In genomic region chr16:53509906-53510703, GRCh38 we compare ENCODE assay signal across 8 cellular contexts. TPM values are rescaled to one million over a fixed set of nuclear protein-coding genes. Genes with fewer than 3 reads are reported as not detected.
DNase-seq lines count a peak whose midpoint lies in the region; ATAC-seq, FAIRE-seq and TF ChIP-seq lines count a peak whose summit lies in the region.

No MANE protein-coding gene starts in this region.

- H3K27me3 Mint-ChIP-seq in activated CD4-positive, alpha-beta memory T cell treated with anti-CD3 and anti-CD28 coated beads, Interleukin-2, amount 10 ng/mL, durations not matched to agents 7 days and 5 days, result no peaks in the 10 kb centered on the region

- no peaks in the 10 kb centered on the region for H3K9me1 ChIP-seq in endothelial cell of umbilical vein (replicated peaks; ENCODE audit: control insufficient read depth, extremely low read depth, insufficient read depth, low read length)

- dilution Hi-C loops in endothelial cell of umbilical vein (cut with MboI; ENCODE audit: extremely low pct_ligation_motif_present, low sequenced_read_pairs), result no loop called here

- H3K27ac ChIP-seq in endothelial cell of umbilical vein (ENCODE audit: insufficient read depth, low read depth, low read length) (peak overlapping the region; percentile 87), substantia nigra (ENCODE audit: low read depth, low read length, poor library complexity, severe bottlenecking) (no peak overlapping the region)

- peak overlapping the region in 1 of 3 experiments; percentile 16 for H3K4me3 ChIP-seq in endothelial cell of umbilical vein (replicated peaks in 1 of 3; ENCODE audit: insufficient read depth in 1 of 3, low read depth in 1 of 3, low read length in 3 of 3)

- H3K9ac ChIP-seq in endothelial cell of umbilical vein (replicated peaks; ENCODE audit: extremely low read depth, insufficient read depth, low read length), result peak overlapping the region; percentile 78

- peak; percentile 87 to 89 for TF ChIP-seq CTCF in endothelial cell of umbilical vein (IDR thresholded peaks at IDR 0.05; ENCODE audit: extremely low read depth in 1 of 2, insufficient read depth in 1 of 2, low read depth in 1 of 2, low read length in 2 of 2)

- peak; percentile 89 for FAIRE-seq in endothelial cell of umbilical vein (lab: Jason Lieb, UNC)

- POLR2A ChIA-PET in activated CD4-positive, alpha-beta memory T cell treated with anti-CD3 and anti-CD28 coated beads, Interleukin-2, amount 10 ng/mL, durations not matched to agents 7 days and 5 days (lab: Charles Lee), result no interaction called here
- POLR2A ChIA-PET in endothelial cell of umbilical vein (lab: Charles Lee), result no interaction called here

- no peak for TF ChIP-seq POLR2A in endothelial cell of umbilical vein (IDR thresholded peaks at IDR 0.05; ENCODE audit: low read depth, low read length)

- no peak for ATAC-seq in HG03135 (IDR thresholded peaks at IDR 0.05; ENCODE audit: unreplicated experiment)

- no peaks in the 10 kb centered on the region for H3K79me2 ChIP-seq in endothelial cell of umbilical vein (ENCODE audit: control insufficient read depth, insufficient read depth, low read length)

- H3K36me3 ChIP-seq in endothelial cell of umbilical vein (ENCODE audit: control insufficient read depth in 2 of 2, extremely low read depth in 1 of 2, insufficient read depth in 2 of 2, low read length in 2 of 2), result no peaks in the 10 kb centered on the region

- no peaks in the 10 kb centered on the region for H4K20me1 ChIP-seq in endothelial cell of umbilical vein (replicated peaks; ENCODE audit: control insufficient read depth, extremely low read depth, insufficient read depth, low read length)

- H3K27me3 ChIP-seq in endothelial cell of umbilical vein (ENCODE audit: control insufficient read depth in 2 of 2, insufficient read depth in 2 of 2, low read length in 2 of 2), result no peaks in the 10 kb centered on the region

- H2AFZ ChIP-seq in endothelial cell of umbilical vein (ENCODE audit: low read depth, low read length), result peak overlapping the region; percentile 73

- CTCF ChIA-PET in activated CD4-positive, alpha-beta memory T cell treated with anti-CD3 and anti-CD28 coated beads, Interleukin-2, amount 10 ng/mL, durations not matched to agents 7 days and 5 days (lab: Charles Lee), result interaction anchor here (0.8 to 1.9 kb wide), 10 partner anchors 8 to 455 kb away, joined by 3 to 8 read pairs (median 3); partner anchors contain the start of gene CHD9
- CTCF ChIA-PET in endothelial cell of umbilical vein (lab: Charles Lee), result interaction anchor here (0.6 to 2.1 kb wide), 31 partner anchors 8 to 1469 kb away, joined by 3 to 18 read pairs (median 5); partner anchors contain the start of gene CHD9NB

- peak overlapping the region; percentile 19 for H3K27ac Mint-ChIP-seq in activated CD4-positive, alpha-beta memory T cell treated with anti-CD3 and anti-CD28 coated beads, Interleukin-2, amount 10 ng/mL, durations not matched to agents 7 days and 5 days

- H3K9me3 Mint-ChIP-seq in activated CD4-positive, alpha-beta memory T cell treated with anti-CD3 and anti-CD28 coated beads, Interleukin-2, amount 10 ng/mL, durations not matched to agents 7 days and 5 days, result peaks cover 9% of the 10 kb centered on the region

- no peaks in the 10 kb centered on the region for H3K9me3 ChIP-seq in endothelial cell of umbilical vein (replicated peaks; ENCODE audit: control insufficient read depth, insufficient read depth, low read length)

- DNase-seq in DMS153 (lab: John Stamatoyannopoulos, UW), result peak; percentile 2
- peak; percentile 50 for DNase-seq in H4 (ENCODE audit: low spot score)
- DNase-seq in NCI-H2227 (lab: John Stamatoyannopoulos, UW; ENCODE audit: unreplicated experiment), result peak; percentile 48
- peak; percentile 56 for DNase-seq in activated CD4-positive, alpha-beta memory T cell treated with anti-CD3 and anti-CD28 coated beads, Interleukin-2, amount 10 ng/mL, durations not matched to agents 7 days and 5 days
- DNase-seq in endothelial cell of umbilical vein (ENCODE audit: low read depth, low spot score), result peak; percentile 85
- DNase-seq in midbrain (lab: John Stamatoyannopoulos, UW), result peak; percentile 79
- DNase-seq in substantia nigra (lab: John Stamatoyannopoulos, UW), result peak in 41 of 49 donors; percentile 3 to 66 (median 45)

- peak overlapping the region; percentile 41 for H3K4me2 ChIP-seq in endothelial cell of umbilical vein (ENCODE audit: insufficient read depth, low read length)

- H3K36me3 Mint-ChIP-seq in activated CD4-positive, alpha-beta memory T cell treated with anti-CD3 and anti-CD28 coated beads, Interleukin-2, amount 10 ng/mL, durations not matched to agents 7 days and 5 days (ENCODE audit: low read depth), result peaks cover 22% of the 10 kb centered on the region

- H3K4me1 Mint-ChIP-seq in activated CD4-positive, alpha-beta memory T cell treated with anti-CD3 and anti-CD28 coated beads, Interleukin-2, amount 10 ng/mL, durations not matched to agents 7 days and 5 days, result peaks cover 41% of the 10 kb centered on the region

- no peak overlapping the region for H3K4me3 Mint-ChIP-seq in activated CD4-positive, alpha-beta memory T cell treated with anti-CD3 and anti-CD28 coated beads, Interleukin-2, amount 10 ng/mL, durations not matched to agents 7 days and 5 days

- BruUV-seq in endothelial cell of umbilical vein (replicated peaks; lab: Mats Ljungman, UMichigan), result TSS peak; percentile 49

- intact Hi-C loops in endothelial cell of umbilical vein (cut with micrococcal nuclease), result loop anchor here (1.0 to 10.0 kb wide), 6 partner anchors 8 to 455 kb away; partner anchors contain the start of genes CHD9 and CHD9NB

- peaks cover 17% of the 10 kb centered on the region for H3K4me1 ChIP-seq in endothelial cell of umbilical vein (ENCODE audit: control insufficient read depth, extremely low read depth, insufficient read depth, low read length)

TF ChIP-seq in endothelial cell of umbilical vein, 7 proteins besides CTCF, POLR2A, EP300 and RAD21:
- no peak for TF ChIP-seq JUN (IDR thresholded peaks at IDR 0.05; ENCODE audit: borderline replicate concordance, insufficient read depth, insufficient read length, low read depth)
- no peak for TF ChIP-seq FOS (IDR thresholded peaks at IDR 0.05; ENCODE audit: borderline replicate concordance, insufficient read depth, low read length)
- TF ChIP-seq MYC (IDR thresholded peaks at IDR 0.05; ENCODE audit: low read depth, low read length), result no peak
- TF ChIP-seq, protein P1, sequence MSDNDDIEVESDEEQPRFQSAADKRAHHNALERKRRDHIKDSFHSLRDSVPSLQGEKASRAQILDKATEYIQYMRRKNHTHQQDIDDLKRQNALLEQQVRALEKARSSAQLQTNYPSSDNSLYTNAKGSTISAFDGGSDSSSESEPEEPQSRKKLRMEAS (IDR thresholded peaks at IDR 0.05; ENCODE audit: insufficient read depth, insufficient read length), result no peak
- TF ChIP-seq POLR2AphosphoS5 (IDR thresholded peaks at IDR 0.05; ENCODE audit: insufficient read depth, low read depth, low read length), result no peak

RNA-seq across cellular contexts. Expression of gene AKTIP, which starts 7.1 kb away (rescaled TPM):
- 13.7 and 17.1 TPM in 2 replicates for total RNA-seq in H4 (2014; rRNA removed; shearing (Covaris generic))
- total RNA-seq in activated CD4-positive, alpha-beta memory T cell treated with anti-CD3 and anti-CD28 coated beads, Interleukin-2, amount 10 ng/mL, durations not matched to agents 7 days and 5 days, result 10 to 100 TPM; 53.3 to 57.0 TPM
- total RNA-seq in endothelial cell of umbilical vein, result 29.1 and 32.7 TPM in 2 replicates
- polyA plus RNA-seq in endothelial cell of umbilical vein, result 22.2 and 25.1 TPM in 2 replicates
- polyA plus RNA-seq in endothelial cell of umbilical vein (2011; cell fraction: cytosol; rRNA removed), result 28.2 TPM in 2 replicates
- 48.9 and 50.9 TPM in 2 replicates for polyA plus RNA-seq in endothelial cell of umbilical vein (2011; cell fraction: nucleus; rRNA removed)
- 32.0 and 40.1 TPM in 2 replicates for polyA plus RNA-seq in endothelial cell of umbilical vein (2012)
- polyA minus RNA-seq in endothelial cell of umbilical vein, result 31.6 and 34.5 TPM in 2 replicates
- 10.1 TPM for polyA minus RNA-seq in endothelial cell of umbilical vein (2011; cell fraction: cytosol; rRNA and poly(A)+ RNA removed)
- 16.4 and 22.7 TPM in 2 replicates for polyA minus RNA-seq in endothelial cell of umbilical vein (2011; cell fraction: nucleus; rRNA and poly(A)+ RNA removed)

Comparison
In these comparisons a context has a peak if more than half of its experiments do, and no peak if none do; other contexts are left out.
1. DNase-seq: peak in every context shown above with its lines; median percentile 85 in endothelial cell of umbilical vein; 79 in midbrain; 56 in activated CD4-positive, alpha-beta memory T cell treated with anti-CD3 and anti-CD28 coated beads, Interleukin-2, amount 10 ng/mL, durations not matched to agents 7 days and 5 days; 50 in H4; 48 in NCI-H2227; 45 in substantia nigra; 2 in DMS153.